ENCODE assay signal across 12 cellular contexts in genomic region chr11:78050964-78051831, GRCh38.
DNase-seq lines count a peak whose midpoint lies in the region; ATAC-seq and TF ChIP-seq lines count a peak whose summit lies in the region.
"Had no signal": no experiment of that assay in that cellular context is flagged by ENCODE, and none has a peak within 500 bp of the region (broad histone marks: within the 10 kb centered on the region; RNA-seq: fewer than 3 reads in every experiment).

No MANE protein-coding gene starts in this region.

- ATAC-seq in HG03045 (IDR thresholded peaks at IDR 0.05; ENCODE audit: unreplicated experiment) = no peak
- ATAC-seq: effector memory CD8-positive, alpha-beta T cell had no signal

- DNase-seq in AG10803 (ENCODE audit: low read depth) = peak; percentile 62
- peak; percentile 78 for DNase-seq in amniotic epithelial cell (ENCODE audit: low read depth)
- DNase-seq in kidney tubule cell (ENCODE audit: low spot score) = peak; percentile 88
- DNase-seq in NCI-H510A (lab: John Stamatoyannopoulos, UW) = no peak
- DNase-seq in GDM1 (lab: John Stamatoyannopoulos, UW) = no peak
- no peak for DNase-seq in GM20000 (ENCODE audit: low spot score)
- DNase-seq: DMS 273 treated with DMSO at 0.1 percent for 48 hours; effector memory CD8-positive, alpha-beta T cell; NCI-H187; stimulated activated CD4-positive, alpha-beta T cell treated with anti-CD3 and anti-CD28 coated beads, Interleukin-15, amount 100 ng/mL, for 24 hours had no signal

- H3K9ac ChIP-seq in HUES6 (ENCODE audit: low read length) = peak overlapping the region; percentile 50

- H3K27me3 ChIP-seq in HUES6 (ENCODE audit: control insufficient read depth, insufficient read depth, low read length) = no peaks in the 10 kb centered on the region

- no peaks in the 10 kb centered on the region for H3K9me3 ChIP-seq in HUES6 (ENCODE audit: control insufficient read depth, insufficient read depth, low read depth, low read length)

- no peaks in the 10 kb centered on the region for H3K36me3 ChIP-seq in HUES6 (ENCODE audit: control insufficient read depth, insufficient read depth, low read length)

- H3K27ac ChIP-seq in HUES6 (ENCODE audit: low read depth, low read length) = peak overlapping the region; percentile 71; the same call in 1 of the 2 replicates

- H3K4me1 ChIP-seq in HUES6 (ENCODE audit: control insufficient read depth, insufficient read depth, low read length) = peaks cover 15% of the 10 kb centered on the region

- TF ChIP-seq CTCF in AG10803 (conservative IDR thresholded peaks at IDR 0.05; ENCODE audit: low read length) = no peak
- no peak for TF ChIP-seq CTCF in GM20000 (IDR thresholded peaks at IDR 0.05; ENCODE audit: extremely low read depth, missing control alignments)

- no peak overlapping the region for H3K4me3 ChIP-seq in AG10803 (ENCODE audit: low read length)
- no peak overlapping the region for H3K4me3 ChIP-seq in HUES6 (ENCODE audit: low read depth, low read length)

Comparison
In these comparisons a context has a peak if more than half of its experiments do, and no peak if none do; other contexts are left out.
1. DNase-seq: peak in AG10803 (single experiment), amniotic epithelial cell (single experiment) and kidney tubule cell (single experiment); none in NCI-H510A (single experiment), GDM1 (single experiment) and GM20000 (single experiment).